In genomic region chr7:33428415-33428814, GRCh38 we compare ENCODE assay signal across 21 cellular contexts.
DNase-seq lines count a peak whose midpoint lies in the region; ATAC-seq, FAIRE-seq and TF ChIP-seq lines count a peak whose summit lies in the region.
"Had no signal": no experiment of that assay in that cellular context is flagged by ENCODE, and none has a peak within 500 bp of the region (broad histone marks: within the 10 kb centered on the region; RNA-seq: fewer than 3 reads in every experiment).

No MANE protein-coding gene starts in this region.

- H3K79me2 ChIP-seq in trophoblast cell (ENCODE audit: control insufficient read depth, insufficient read depth, low read length, poor library complexity), result no peaks in the 10 kb centered on the region

- no peaks in the 10 kb centered on the region for H3K36me3 ChIP-seq in esophagus squamous epithelium
- H3K36me3 ChIP-seq in trophoblast cell (ENCODE audit: control insufficient read depth in 1 of 2, insufficient read depth in 2 of 2, low read length in 2 of 2), result no peaks in the 10 kb centered on the region
- no peaks in the 10 kb centered on the region for H3K36me3 ChIP-seq in gastroesophageal sphincter

- no peak overlapping the region for H2AK5ac ChIP-seq in trophoblast cell (ENCODE audit: low read length)

- no peak overlapping the region for H3K4ac ChIP-seq in trophoblast cell (ENCODE audit: low read depth, low read length)

- H3K4me2 ChIP-seq in trophoblast cell (ENCODE audit: low read length), result no peak overlapping the region
- H3K4me2 ChIP-seq: A549 had no signal

- ATAC-seq in gastroesophageal sphincter, result no peak
- ATAC-seq: A549, GM12878 had no signal

- no peak overlapping the region for H2BK5ac ChIP-seq in trophoblast cell (ENCODE audit: low read depth, low read length, poor library complexity)

- TF ChIP-seq EP300 in gastroesophageal sphincter (IDR thresholded peaks at IDR 0.05), result no peak

- H3K9me3 ChIP-seq in esophagus squamous epithelium (no peaks in the 10 kb centered on the region), trophoblast cell (ENCODE audit: insufficient read depth, low read depth, low read length) (no peaks in the 10 kb centered on the region), gastroesophageal sphincter (no peaks in the 10 kb centered on the region)
- H3K9me3 ChIP-seq: A549 had no signal

- H3K4me1 ChIP-seq in esophagus squamous epithelium (no peaks in the 10 kb centered on the region), trophoblast cell (ENCODE audit: control insufficient read depth in 1 of 2, insufficient read depth in 2 of 2, low read length in 2 of 2) (peaks cover 3 to 4% of the 10 kb centered on the region in 2 experiments), gastroesophageal sphincter (peaks cover 0 to 29% (median 0%) of the 10 kb centered on the region in 3 donors)
- H3K4me1 ChIP-seq: A549 had no signal

- DNase-seq in EH (ENCODE audit: low read depth) (peak; percentile 7), H54 (ENCODE audit: insufficient read length, low spot score) (no peak), fibroblast of gingiva (ENCODE audit: low read depth) (peak; percentile 30), esophagus squamous epithelium (lab: John Stamatoyannopoulos, UW) (no peak), trophoblast cell (no peak), NCI-H526 treated with DMSO at 0.1 percent for 48 hours (lab: John Stamatoyannopoulos, UW) (no peak)
- DNase-seq: 8988T; ACHN; C1 segment of cervical spinal cord; Calu3; CD4-positive, alpha-beta memory T cell; COR-L47; DMS53; DMS79 treated with DMSO at 0.1 percent for 48 hours; GOT3; H7; HCEC 1CT had no signal

- H3K9ac ChIP-seq in trophoblast cell (ENCODE audit: low read length), result no peak overlapping the region

- no peak overlapping the region for H3K27ac ChIP-seq in esophagus squamous epithelium
- H3K27ac ChIP-seq in trophoblast cell (ENCODE audit: low read depth, low read length), result no peak overlapping the region
- no peak overlapping the region for H3K27ac ChIP-seq in gastroesophageal sphincter
- H3K27ac ChIP-seq: A549 had no signal

- H3K14ac ChIP-seq in trophoblast cell (ENCODE audit: low read length), result no peak overlapping the region

- H2AFZ ChIP-seq in trophoblast cell (ENCODE audit: insufficient read depth, low read length, poor library complexity), result no peak overlapping the region

- no peak overlapping the region for H3K4me3 ChIP-seq in esophagus squamous epithelium
- no peak overlapping the region for H3K4me3 ChIP-seq in trophoblast cell (ENCODE audit: low read depth, low read length)
- no peak overlapping the region for H3K4me3 ChIP-seq in gastroesophageal sphincter
- H3K4me3 ChIP-seq: A549, GM12878 had no signal

- H2BK120ac ChIP-seq in trophoblast cell (ENCODE audit: insufficient read depth, low read length, poor library complexity), result no peak overlapping the region

- H3K27me3 ChIP-seq in esophagus squamous epithelium (no peaks in the 10 kb centered on the region), trophoblast cell (ENCODE audit: insufficient read depth, low read length) (no peaks in the 10 kb centered on the region), gastroesophageal sphincter (no peaks in the 10 kb centered on the region)

- no peak overlapping the region for H4K12ac ChIP-seq in trophoblast cell (ENCODE audit: low read depth, low read length)

- TF ChIP-seq CTCF in esophagus squamous epithelium (IDR thresholded peaks at IDR 0.05) (no peak), gastroesophageal sphincter (IDR thresholded peaks at IDR 0.05) (no peak)

- no peak for TF ChIP-seq POLR2A in H54 (IDR thresholded peaks at IDR 0.05; ENCODE audit: low read depth, low read length)
- no peak for TF ChIP-seq POLR2A in esophagus squamous epithelium (IDR thresholded peaks at IDR 0.05)
- no peak for TF ChIP-seq POLR2A in gastroesophageal sphincter (IDR thresholded peaks at IDR 0.05)

- no peaks in the 10 kb centered on the region for H3K79me1 ChIP-seq in trophoblast cell (ENCODE audit: low read length)

- H3K23ac ChIP-seq in trophoblast cell (ENCODE audit: low read length), result no peak overlapping the region

- no peak overlapping the region for H2BK12ac ChIP-seq in trophoblast cell (ENCODE audit: low read length)

- H4K8ac ChIP-seq in trophoblast cell (ENCODE audit: low read depth, low read length), result no peak overlapping the region

- intact Hi-C loops in esophagus squamous epithelium (cut with DNase I), result no loop called here

- H4K91ac ChIP-seq in trophoblast cell (ENCODE audit: low read depth, low read length), result no peak overlapping the region

- peak; percentile 27 for FAIRE-seq in H54 (lab: Jason Lieb, UNC)
- FAIRE-seq: A549, G401.6, GM12878 had no signal

- no peak overlapping the region for H3K18ac ChIP-seq in trophoblast cell (ENCODE audit: low read length)

Comparison
In these comparisons a context has a peak if more than half of its experiments do, and no peak if none do; other contexts are left out.
1. DNase-seq: peak in EH (single experiment) and fibroblast of gingiva (single experiment); none in H54 (single experiment), esophagus squamous epithelium (single experiment), trophoblast cell (0 of 2) and NCI-H526 treated with DMSO at 0.1 percent for 48 hours (single experiment).